36 cellular contexts compared by ENCODE assay signal in genomic region chr6:55180258-55180657, GRCh38. TPM values are rescaled to one million over a fixed set of nuclear protein-coding genes. Genes with fewer than 3 reads are reported as not detected.
"Had no signal": no experiment of that assay in that cellular context is flagged by ENCODE, and none has a peak within 500 bp of the region (broad histone marks: within the 10 kb centered on the region; RNA-seq: fewer than 3 reads in every experiment).

No MANE protein-coding gene starts in this region.

- H2AFZ ChIP-seq: hepatocyte had no signal

- H3K27ac ChIP-seq: adrenal gland, body of pancreas, cardiac muscle cell, colonic mucosa, dorsolateral prefrontal cortex, gastroesophageal sphincter, hepatocyte, sigmoid colon, upper lobe of left lung, vagina had no signal

- H3K4me2 ChIP-seq: hepatocyte had no signal

- DNase-seq: activated CD4-positive, alpha-beta T cell treated with anti-CD3 and anti-CD28 coated beads for 4 hours; activated CD4-positive, alpha-beta T cell treated with anti-CD3 and anti-CD28 coated beads, Interleukin-2, amount 50 U/mL, for 4 hours; activated CD8-positive, alpha-beta memory T cell treated with anti-CD3 and anti-CD28 coated beads for 24 hours; activated effector memory CD4-positive, alpha-beta T cell treated with Interleukin-2 at 50 U/mL for 16 hours; activated naive CD4-positive, alpha-beta T cell treated with anti-CD3 and anti-CD28 coated beads for 36 hours; activated naive CD8-positive, alpha-beta T cell treated with anti-CD3 and anti-CD28 coated beads for 36 hours; adrenal gland; aorta; body of pancreas; cerebellar nuclear complex; colonic mucosa; dorsolateral prefrontal cortex; effector memory CD4-positive, alpha-beta T cell; islet precursor cell; left cardiac atrium; left ventricle myocardium superior; mucosa of descending colon; posterior cingulate gyrus; sigmoid colon; small intestine; stimulated activated CD4-positive, alpha-beta T cell treated with anti-CD3 and anti-CD28 coated beads, Interleukin-4, amount 100 ng/mL, for 24 hours; substantia nigra; T-helper 9 cell; upper lobe of left lung had no signal

- H3K27me3 ChIP-seq: colonic mucosa, upper lobe of left lung, vagina had no signal

- H3K4me3 ChIP-seq: adrenal gland, body of pancreas, cardiac muscle cell, colonic mucosa, dorsolateral prefrontal cortex, gastroesophageal sphincter, hepatocyte, mucosa of descending colon, sigmoid colon, upper lobe of left lung, vagina had no signal

- H3K79me2 ChIP-seq: hepatocyte had no signal

- FAIRE-seq: small intestine had no signal

- H3K4me3 Mint-ChIP-seq: activated naive CD4-positive, alpha-beta T cell treated with anti-CD3 and anti-CD28 coated beads for 36 hours; activated naive CD8-positive, alpha-beta T cell treated with anti-CD3 and anti-CD28 coated beads for 36 hours; natural killer cell treated with Interleukin-12 subunit alpha and Interleukin-12 subunit beta and Interleukin-15 and Interleukin-18, amount 100 ng/mL, for 72 hours; stimulated activated effector memory CD8-positive, alpha-beta T cell treated with anti-CD3 and anti-CD28 coated beads, Interleukin-12 subunit alpha, Interleukin-12 subunit beta, amount 100 ng/mL, for 72 hours; stimulated activated naive CD8-positive, alpha-beta T cell treated with anti-CD3 and anti-CD28 coated beads, Interleukin-15, Interleukin-2, amounts not matched to agents 100 ng/mL and 50 ng/mL, for 24 hours had no signal

- H3K36me3 Mint-ChIP-seq: activated naive CD8-positive, alpha-beta T cell treated with anti-CD3 and anti-CD28 coated beads for 36 hours; natural killer cell treated with Interleukin-12 subunit alpha and Interleukin-12 subunit beta and Interleukin-15 and Interleukin-18, amount 100 ng/mL, for 72 hours; stimulated activated effector memory CD8-positive, alpha-beta T cell treated with anti-CD3 and anti-CD28 coated beads, Interleukin-12 subunit alpha, Interleukin-12 subunit beta, amount 100 ng/mL, for 72 hours had no signal

- H3K36me3 ChIP-seq: adrenal gland, cardiac muscle cell, colonic mucosa, gastroesophageal sphincter, sigmoid colon, upper lobe of left lung, vagina had no signal

- H3K4me1 ChIP-seq: adrenal gland, body of pancreas, colonic mucosa, sigmoid colon, upper lobe of left lung, vagina had no signal

- H3K4me1 Mint-ChIP-seq: activated naive CD8-positive, alpha-beta T cell treated with anti-CD3 and anti-CD28 coated beads for 36 hours; stimulated activated effector memory CD8-positive, alpha-beta T cell treated with anti-CD3 and anti-CD28 coated beads, Interleukin-12 subunit alpha, Interleukin-12 subunit beta, amount 100 ng/mL, for 72 hours had no signal

- H3K9me3 ChIP-seq: adrenal gland, body of pancreas, colonic mucosa, gastroesophageal sphincter, mucosa of descending colon, sigmoid colon, upper lobe of left lung, vagina had no signal

- H3K27ac Mint-ChIP-seq: activated naive CD4-positive, alpha-beta T cell treated with anti-CD3 and anti-CD28 coated beads for 36 hours; activated naive CD8-positive, alpha-beta T cell treated with anti-CD3 and anti-CD28 coated beads for 36 hours; natural killer cell treated with Interleukin-12 subunit alpha and Interleukin-12 subunit beta and Interleukin-15 and Interleukin-18, amount 100 ng/mL, for 72 hours; stimulated activated effector memory CD8-positive, alpha-beta T cell treated with anti-CD3 and anti-CD28 coated beads, Interleukin-12 subunit alpha, Interleukin-12 subunit beta, amount 100 ng/mL, for 72 hours; stimulated activated naive CD8-positive, alpha-beta T cell treated with anti-CD3 and anti-CD28 coated beads, Interleukin-15, Interleukin-2, amounts not matched to agents 100 ng/mL and 50 ng/mL, for 24 hours had no signal

RNA-seq across cellular contexts. Expression of gene HCRTR2, which starts 5.9 kb away (rescaled TPM):
- total RNA-seq: activated naive CD4-positive, alpha-beta T cell treated with anti-CD3 and anti-CD28 coated beads for 36 hours; activated naive CD8-positive, alpha-beta T cell treated with anti-CD3 and anti-CD28 coated beads for 36 hours; aorta; body of pancreas; cardiac muscle cell; colonic mucosa; epithelial cell of proximal tubule; left cardiac atrium; left ventricle myocardium superior; lung microvascular endothelial cell; mesenteric fat pad; mucosa of descending colon; myocyte; natural killer cell treated with Interleukin-12 subunit alpha and Interleukin-12 subunit beta and Interleukin-15 and Interleukin-18, amount 100 ng/mL, for 72 hours; omental fat pad; sigmoid colon; vagina had no signal
